In the genomic region with DNA sequence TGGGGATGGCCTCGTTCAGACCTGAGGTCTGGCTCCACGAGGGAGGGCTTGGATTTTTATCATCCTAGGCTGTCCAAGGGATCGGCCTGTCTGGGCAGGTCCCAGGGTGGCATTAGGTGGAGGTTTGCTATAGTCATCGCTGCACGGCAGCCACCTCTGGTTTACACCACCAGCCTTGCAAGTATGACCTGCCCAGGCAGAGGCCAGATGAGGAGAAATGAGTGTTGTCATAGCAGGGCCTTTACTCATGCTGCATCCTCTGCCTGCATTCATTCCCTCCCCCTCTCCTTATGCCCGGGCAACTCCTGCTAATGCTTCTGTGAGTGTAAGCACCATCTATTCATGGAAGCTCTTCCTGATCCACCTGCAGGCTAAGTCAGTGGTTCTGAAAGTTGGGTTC, we compare ENCODE assay signal across 10 cellular contexts. TPM values are rescaled to one million over a fixed set of nuclear protein-coding genes. Genes with fewer than 3 reads are reported as not detected.
A peak's percentile ranks its signal among the peaks of the same experiment; 100 is the strongest.
DNase-seq lines count a peak whose midpoint lies in the region; ATAC-seq and TF ChIP-seq lines count a peak whose summit lies in the region.
"Had no signal": no experiment of that assay in that cellular context is flagged by ENCODE, and none has a peak within 500 bp of the region (broad histone marks: within the 10 kb centered on the region; RNA-seq: fewer than 3 reads in every experiment).

No MANE protein-coding gene starts in this region.

- H3K9me3 ChIP-seq in HUES6 (ENCODE audit: control insufficient read depth, insufficient read depth, low read depth, low read length), result no peaks in the 10 kb centered on the region
- H3K9me3 ChIP-seq in breast epithelium, result no peaks in the 10 kb centered on the region
- no peaks in the 10 kb centered on the region for H3K9me3 ChIP-seq in tibial nerve

- peaks cover 14% of the 10 kb centered on the region; the same call in 1 of the 2 replicates for H3K36me3 ChIP-seq in HUES6 (ENCODE audit: control insufficient read depth, insufficient read depth, low read length)
- no peaks in the 10 kb centered on the region for H3K36me3 ChIP-seq in breast epithelium
- no peaks in the 10 kb centered on the region for H3K36me3 ChIP-seq in tibial nerve

- no peak overlapping the region for H3K9ac ChIP-seq in HUES6 (ENCODE audit: low read length)

- TF ChIP-seq POLR2A in breast epithelium (IDR thresholded peaks at IDR 0.05) (no peak), tibial nerve (IDR thresholded peaks at IDR 0.05) (no peak)

- 0 out of 2 replicates have a peak overlapping the region, but pooled peaks have one; percentile 56 for H3K27ac ChIP-seq in HUES6 (ENCODE audit: low read depth, low read length)
- peak overlapping the region; percentile 98 for H3K27ac ChIP-seq in breast epithelium
- H3K27ac ChIP-seq in tibial nerve, result peak overlapping the region in 3 of 4 donors; percentile 17 to 100 (median 99)

- WGBS in tibial nerve, 2 donors, result 52% methylated on average over 6 of the region's 6 CpGs

- no peak for TF ChIP-seq EP300 in tibial nerve (IDR thresholded peaks at IDR 0.05)

- H3K27me3 ChIP-seq in HUES6 (ENCODE audit: control insufficient read depth, insufficient read depth, low read length), result no peaks in the 10 kb centered on the region
- H3K27me3 ChIP-seq in breast epithelium, result no peaks in the 10 kb centered on the region
- H3K27me3 ChIP-seq in tibial nerve, result no peaks in the 10 kb centered on the region

- DNase-seq in breast epithelium (ENCODE audit: low spot score in 2 of 2), result peak in 1 of 2 donors; percentile 81
- DNase-seq in kidney tubule cell (ENCODE audit: low spot score), result peak; percentile 93
- DNase-seq in tibial nerve (ENCODE audit: low spot score in 2 of 2), result no peak
- no peak for DNase-seq in NCI-H2227 (lab: John Stamatoyannopoulos, UW; ENCODE audit: unreplicated experiment)
- DNase-seq in DMS153 treated with DMSO at 0.1 percent for 48 hours (lab: John Stamatoyannopoulos, UW; ENCODE audit: unreplicated experiment), result no peak
- DNase-seq in activated CD4-positive, alpha-beta T cell treated with anti-CD3 and anti-CD28 coated beads, Interleukin-2, amount 50 U/mL, for 1 hour, result no peak
- DNase-seq: cerebellar nuclear complex, SHP77 treated with DMSO at 0.1 percent for 48 hours had no signal

- no peak overlapping the region for H3K4me3 ChIP-seq in HUES6 (ENCODE audit: low read depth, low read length)
- H3K4me3 ChIP-seq in breast epithelium, result no peak overlapping the region
- H3K4me3 ChIP-seq in tibial nerve, result no peak overlapping the region

- intact Hi-C loops in breast epithelium (cut with DNase I; ENCODE audit: low total_unique reads), result no loop called here

- H3K4me1 ChIP-seq in HUES6 (ENCODE audit: control insufficient read depth, insufficient read depth, low read length) (peaks cover 59% of the 10 kb centered on the region), breast epithelium (peaks cover 37 to 56% of the 10 kb centered on the region in 2 donors), tibial nerve (peaks cover 5 to 95% (median 61%) of the 10 kb centered on the region in 4 donors)

- no peak for ATAC-seq in GM19463 (IDR thresholded peaks at IDR 0.05; ENCODE audit: unreplicated experiment)

- TF ChIP-seq CTCF in breast epithelium (IDR thresholded peaks at IDR 0.05), result no peak
- no peak for TF ChIP-seq CTCF in tibial nerve (IDR thresholded peaks at IDR 0.05)

RNA-seq across cellular contexts. Expression of gene NDST1, which starts 15.3 kb away (rescaled TPM):
- 10 to 100 TPM; 46.7 to 92.3 (median 74.1) TPM for total RNA-seq in breast epithelium
- 100 to 1,000 TPM in 2 of 4 donors, 10 to 100 TPM in 2; 53.2 to 137 (median 104) TPM for total RNA-seq in tibial nerve

RNA-seq across cellular contexts. Expression of gene RPS14, which starts 43.1 kb away (rescaled TPM):
- total RNA-seq in breast epithelium (1,000 to 10,000 TPM; 3,271 to 4,472 (median 4,011) TPM), tibial nerve (1,000 to 10,000 TPM; 2,328 to 3,623 (median 2,710) TPM)
